1 cellular context compared by ENCODE assay signal in the genomic region with DNA sequence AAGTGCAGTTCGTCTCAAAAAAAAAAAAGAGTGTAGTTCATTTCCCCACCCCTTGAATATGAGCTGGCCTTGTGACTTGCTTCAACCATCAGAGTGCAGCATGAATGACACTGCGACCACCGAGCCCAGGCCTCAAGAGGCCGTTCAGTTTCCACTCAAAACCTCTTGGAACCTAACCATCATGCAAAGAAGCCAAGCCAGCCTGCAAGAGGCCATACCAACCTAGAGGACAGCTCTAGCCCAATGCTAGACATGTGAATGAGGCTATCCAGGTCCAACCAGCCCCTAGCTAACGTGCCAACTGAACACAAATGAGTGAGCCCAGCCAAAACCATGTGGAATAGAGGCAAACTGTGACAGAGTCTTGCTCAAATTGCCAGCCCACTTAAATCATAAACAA.
A peak's percentile ranks its signal among the peaks of the same experiment; 100 is the strongest.
TF ChIP-seq lines count a peak whose summit lies in the region.

No MANE protein-coding gene starts in this region.

TF ChIP-seq in K562, 482 proteins besides CTCF, POLR2A, EP300 and RAD21:
- TF ChIP-seq ZNF384 (IDR thresholded peaks at IDR 0.05; ENCODE audit: low read depth, low read length): peak; percentile 47; the same call in 1 of the 2 replicates
- TF ChIP-seq, protein P1, sequence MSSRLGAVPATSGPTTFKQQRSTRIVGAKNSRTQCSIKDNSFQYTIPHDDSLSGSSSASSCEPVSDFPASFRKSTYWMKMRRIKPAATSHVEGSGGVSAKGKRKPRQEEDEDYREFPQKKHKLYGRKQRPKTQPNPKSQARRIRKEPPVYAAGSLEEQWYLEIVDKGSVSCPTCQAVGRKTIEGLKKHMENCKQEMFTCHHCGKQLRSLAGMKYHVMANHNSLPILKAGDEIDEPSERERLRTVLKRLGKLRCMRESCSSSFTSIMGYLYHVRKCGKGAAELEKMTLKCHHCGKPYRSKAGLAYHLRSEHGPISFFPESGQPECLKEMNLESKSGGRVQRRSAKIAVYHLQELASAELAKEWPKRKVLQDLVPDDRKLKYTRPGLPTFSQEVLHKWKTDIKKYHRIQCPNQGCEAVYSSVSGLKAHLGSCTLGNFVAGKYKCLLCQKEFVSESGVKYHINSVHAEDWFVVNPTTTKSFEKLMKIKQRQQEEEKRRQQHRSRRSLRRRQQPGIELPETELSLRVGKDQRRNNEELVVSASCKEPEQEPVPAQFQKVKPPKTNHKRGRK (tag; IDR thresholded peaks at IDR 0.05): no peak
- TF ChIP-seq, protein P2, sequence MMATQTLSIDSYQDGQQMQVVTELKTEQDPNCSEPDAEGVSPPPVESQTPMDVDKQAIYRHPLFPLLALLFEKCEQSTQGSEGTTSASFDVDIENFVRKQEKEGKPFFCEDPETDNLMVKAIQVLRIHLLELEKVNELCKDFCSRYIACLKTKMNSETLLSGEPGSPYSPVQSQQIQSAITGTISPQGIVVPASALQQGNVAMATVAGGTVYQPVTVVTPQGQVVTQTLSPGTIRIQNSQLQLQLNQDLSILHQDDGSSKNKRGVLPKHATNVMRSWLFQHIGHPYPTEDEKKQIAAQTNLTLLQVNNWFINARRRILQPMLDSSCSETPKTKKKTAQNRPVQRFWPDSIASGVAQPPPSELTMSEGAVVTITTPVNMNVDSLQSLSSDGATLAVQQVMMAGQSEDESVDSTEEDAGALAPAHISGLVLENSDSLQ (IDR thresholded peaks at IDR 0.05): peak; percentile 45; the same call in 1 of the 2 replicates
